1 cellular context compared by ENCODE assay signal in the genomic region with DNA sequence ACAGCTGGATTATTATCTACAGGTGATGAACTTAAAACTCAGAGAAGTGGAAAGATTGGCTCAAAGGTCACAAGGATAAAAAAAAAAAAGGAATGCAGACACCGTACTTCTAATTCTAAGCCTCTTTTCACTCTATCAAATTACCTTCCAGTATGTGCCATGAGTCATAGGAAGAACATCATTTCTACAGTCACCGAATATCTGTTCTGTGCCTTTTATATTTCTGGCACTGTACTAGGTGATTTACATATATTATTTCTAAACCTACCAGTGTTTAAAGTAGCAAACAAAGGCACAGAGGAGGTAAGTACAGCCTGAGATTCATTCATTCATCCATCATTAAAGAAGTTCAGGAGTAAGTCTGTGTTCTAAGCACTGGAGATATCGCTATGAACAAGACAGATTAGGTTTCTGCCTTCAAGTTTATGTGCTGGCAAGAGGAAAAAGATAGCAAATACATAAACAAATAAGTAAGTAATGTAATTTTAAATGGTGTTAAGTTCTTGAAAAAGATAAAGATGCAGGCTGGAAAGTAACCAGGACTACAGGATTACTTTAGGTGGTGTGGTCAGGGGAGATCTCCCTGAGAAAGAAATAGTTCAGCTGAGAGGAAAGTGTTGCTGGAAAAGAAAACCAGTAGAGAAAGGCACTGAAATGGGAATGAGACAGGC.
TF ChIP-seq lines count a peak whose summit lies in the region.

No MANE protein-coding gene starts in this region.

TF ChIP-seq in GM23338, 12 proteins besides CTCF, POLR2A, EP300 and RAD21:
- TF ChIP-seq, protein P1, sequence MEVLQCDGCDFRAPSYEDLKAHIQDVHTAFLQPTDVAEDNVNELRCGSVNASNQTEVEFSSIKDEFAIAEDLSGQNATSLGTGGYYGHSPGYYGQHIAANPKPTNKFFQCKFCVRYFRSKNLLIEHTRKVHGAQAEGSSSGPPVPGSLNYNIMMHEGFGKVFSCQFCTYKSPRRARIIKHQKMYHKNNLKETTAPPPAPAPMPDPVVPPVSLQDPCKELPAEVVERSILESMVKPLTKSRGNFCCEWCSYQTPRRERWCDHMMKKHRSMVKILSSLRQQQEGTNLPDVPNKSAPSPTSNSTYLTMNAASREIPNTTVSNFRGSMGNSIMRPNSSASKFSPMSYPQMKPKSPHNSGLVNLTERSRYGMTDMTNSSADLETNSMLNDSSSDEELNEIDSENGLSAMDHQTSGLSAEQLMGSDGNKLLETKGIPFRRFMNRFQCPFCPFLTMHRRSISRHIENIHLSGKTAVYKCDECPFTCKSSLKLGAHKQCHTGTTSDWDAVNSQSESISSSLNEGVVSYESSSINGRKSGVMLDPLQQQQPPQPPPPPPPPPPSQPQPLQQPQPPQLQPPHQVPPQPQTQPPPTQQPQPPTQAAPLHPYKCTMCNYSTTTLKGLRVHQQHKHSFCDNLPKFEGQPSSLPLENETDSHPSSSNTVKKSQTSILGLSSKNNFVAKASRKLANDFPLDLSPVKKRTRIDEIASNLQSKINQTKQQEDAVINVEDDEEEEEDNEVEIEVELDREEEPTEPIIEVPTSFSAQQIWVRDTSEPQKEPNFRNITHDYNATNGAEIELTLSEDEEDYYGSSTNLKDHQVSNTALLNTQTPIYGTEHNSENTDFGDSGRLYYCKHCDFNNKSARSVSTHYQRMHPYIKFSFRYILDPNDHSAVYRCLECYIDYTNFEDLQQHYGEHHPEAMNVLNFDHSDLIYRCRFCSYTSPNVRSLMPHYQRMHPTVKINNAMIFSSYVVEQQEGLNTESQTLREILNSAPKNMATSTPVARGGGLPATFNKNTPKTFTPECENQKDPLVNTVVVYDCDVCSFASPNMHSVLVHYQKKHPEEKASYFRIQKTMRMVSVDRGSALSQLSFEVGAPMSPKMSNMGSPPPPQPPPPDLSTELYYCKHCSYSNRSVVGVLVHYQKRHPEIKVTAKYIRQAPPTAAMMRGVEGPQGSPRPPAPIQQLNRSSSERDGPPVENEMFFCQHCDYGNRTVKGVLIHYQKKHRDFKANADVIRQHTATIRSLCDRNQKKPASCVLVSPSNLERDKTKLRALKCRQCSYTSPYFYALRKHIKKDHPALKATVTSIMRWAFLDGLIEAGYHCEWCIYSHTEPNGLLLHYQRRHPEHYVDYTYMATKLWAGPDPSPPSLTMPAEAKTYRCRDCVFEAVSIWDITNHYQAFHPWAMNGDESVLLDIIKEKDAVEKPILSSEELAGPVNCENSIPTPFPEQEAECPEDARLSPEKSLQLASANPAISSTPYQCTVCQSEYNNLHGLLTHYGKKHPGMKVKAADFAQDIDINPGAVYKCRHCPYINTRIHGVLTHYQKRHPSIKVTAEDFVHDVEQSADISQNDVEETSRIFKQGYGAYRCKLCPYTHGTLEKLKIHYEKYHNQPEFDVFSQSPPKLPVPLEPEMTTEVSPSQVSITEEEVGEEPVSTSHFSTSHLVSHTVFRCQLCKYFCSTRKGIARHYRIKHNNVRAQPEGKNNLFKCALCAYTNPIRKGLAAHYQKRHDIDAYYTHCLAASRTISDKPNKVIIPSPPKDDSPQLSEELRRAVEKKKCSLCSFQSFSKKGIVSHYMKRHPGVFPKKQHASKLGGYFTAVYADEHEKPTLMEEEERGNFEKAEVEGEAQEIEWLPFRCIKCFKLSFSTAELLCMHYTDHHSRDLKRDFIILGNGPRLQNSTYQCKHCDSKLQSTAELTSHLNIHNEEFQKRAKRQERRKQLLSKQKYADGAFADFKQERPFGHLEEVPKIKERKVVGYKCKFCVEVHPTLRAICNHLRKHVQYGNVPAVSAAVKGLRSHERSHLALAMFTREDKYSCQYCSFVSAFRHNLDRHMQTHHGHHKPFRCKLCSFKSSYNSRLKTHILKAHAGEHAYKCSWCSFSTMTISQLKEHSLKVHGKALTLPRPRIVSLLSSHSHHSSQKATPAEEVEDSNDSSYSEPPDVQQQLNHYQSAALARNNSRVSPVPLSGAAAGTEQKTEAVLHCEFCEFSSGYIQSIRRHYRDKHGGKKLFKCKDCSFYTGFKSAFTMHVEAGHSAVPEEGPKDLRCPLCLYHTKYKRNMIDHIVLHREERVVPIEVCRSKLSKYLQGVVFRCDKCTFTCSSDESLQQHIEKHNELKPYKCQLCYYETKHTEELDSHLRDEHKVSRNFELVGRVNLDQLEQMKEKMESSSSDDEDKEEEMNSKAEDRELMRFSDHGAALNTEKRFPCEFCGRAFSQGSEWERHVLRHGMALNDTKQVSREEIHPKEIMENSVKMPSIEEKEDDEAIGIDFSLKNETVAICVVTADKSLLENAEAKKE (CRISPR knock-in tag; IDR thresholded peaks at IDR 0.05), result no peak
- TF ChIP-seq ZNF114 (CRISPR knock-in tag; IDR thresholded peaks at IDR 0.05) (no peak), POLR2AphosphoS5 (IDR thresholded peaks at IDR 0.05; ENCODE audit: low read depth) (no peak), NANOG (IDR thresholded peaks at IDR 0.05; ENCODE audit: borderline replicate concordance) (no peak), JUNB (IDR thresholded peaks at IDR 0.05; ENCODE audit: unreplicated experiment) (no peak)
